8 cellular contexts compared by ENCODE assay signal in the genomic region with DNA sequence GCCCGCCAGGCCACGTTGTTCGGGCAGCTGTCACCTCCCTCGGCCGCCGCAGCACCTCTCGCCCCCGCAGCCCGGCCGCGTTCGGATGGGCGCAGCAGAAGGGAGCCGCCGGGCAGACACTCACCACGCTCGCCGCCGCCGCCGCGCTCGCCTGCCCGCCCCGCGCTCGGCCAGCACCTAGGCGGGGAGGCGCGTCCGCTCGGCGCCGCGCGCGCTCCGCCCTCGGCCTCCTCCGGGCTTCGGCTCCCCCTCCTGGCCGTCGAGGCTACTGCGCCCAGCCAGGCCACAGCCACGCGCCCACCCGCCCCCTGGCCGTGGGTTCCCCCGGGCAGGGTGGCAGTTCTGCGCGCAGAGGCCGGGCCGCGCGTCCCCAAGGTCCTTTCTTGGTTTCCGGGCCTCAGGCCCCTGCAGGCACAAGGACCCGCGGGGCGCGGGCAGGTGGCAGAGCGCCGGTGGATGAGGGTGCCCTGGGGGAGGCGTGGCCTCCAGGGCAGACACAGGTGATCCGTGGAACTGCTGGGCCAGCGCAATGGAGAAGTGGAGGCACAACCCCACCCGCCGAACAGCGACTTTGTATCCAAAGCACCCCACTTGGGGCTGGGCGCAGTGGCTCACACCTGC. TPM values are rescaled to one million over a fixed set of nuclear protein-coding genes. Genes with fewer than 3 reads are reported as not detected.
DNase-seq lines count a peak whose midpoint lies in the region; ATAC-seq and TF ChIP-seq lines count a peak whose summit lies in the region.

A gene (minus strand): TSS at position 189 of the 621 bp plus-strand sequence. CDS start 3,275 bp downstream, outside the sequence.

- peak within 1 kb of the TSS; percentile 94 for H3K27ac Mint-ChIP-seq in CD8-positive, alpha-beta T cell
- peak within 1 kb of the TSS; percentile 94 for H3K27ac Mint-ChIP-seq in activated T-cell treated with anti-CD3 and anti-CD28 coated beads, Interleukin-2, amount 50 U/mL, for 24 hours
- H3K27ac Mint-ChIP-seq in stimulated activated effector memory CD8-positive, alpha-beta T cell treated with anti-CD3 and anti-CD28 coated beads, Interleukin-12 subunit alpha, Interleukin-12 subunit beta, amount 100 ng/mL, for 72 hours, result peak within 1 kb of the TSS; percentile 80

- peak; percentile 67 to 90 (median 81) for DNase-seq in CD8-positive, alpha-beta T cell
- DNase-seq in HK-2 (ENCODE audit: unreplicated experiment), result peak; percentile 67
- DNase-seq in OCI-M1 (lab: John Stamatoyannopoulos, UW), result peak; percentile 84
- DNase-seq in activated T-cell treated with anti-CD3 and anti-CD28 coated beads, Interleukin-2, amount 50 U/mL, for 24 hours, result peak; percentile 94
- peak; percentile 94 to 96 for DNase-seq in stimulated activated effector memory CD8-positive, alpha-beta T cell treated with anti-CD3 and anti-CD28 coated beads, Interleukin-12 subunit alpha, Interleukin-12 subunit beta, amount 100 ng/mL, for 72 hours (ENCODE audit: low spot score in 2 of 2)

- CTCF ChIA-PET in CD8-positive, alpha-beta T cell (lab: Charles Lee), result interaction anchor here (0.6 to 1.3 kb wide), 2 partner anchors 21 to 142 kb away, joined by 3 to 4 read pairs; a partner anchor contains a TSS

- POLR2A ChIA-PET in CD8-positive, alpha-beta T cell (lab: Charles Lee), result interaction anchor here (1.0 to 1.7 kb wide), 4 partner anchors 21 to 72 kb away, joined by 3 to 6 read pairs (median 4); a partner anchor contains a TSS

- no peaks in the 10 kb centered on the region for H3K9me3 ChIP-seq in CD8-positive, alpha-beta T cell (ENCODE audit: low read length)
- H3K9me3 ChIP-seq in muscle layer of duodenum (ENCODE audit: control insufficient read depth in 1 of 2, low read length in 2 of 2), result no peaks in the 10 kb centered on the region

- peak within 1 kb of the TSS; percentile 78 for H3K27ac ChIP-seq in CD8-positive, alpha-beta T cell (ENCODE audit: low read depth, low read length)
- H3K27ac ChIP-seq in muscle layer of duodenum (ENCODE audit: low read length), result peak within 1 kb of the TSS; percentile 85

- H3K36me3 Mint-ChIP-seq in CD8-positive, alpha-beta T cell, result peaks cover 10% of the 10 kb centered on the region
- peaks cover 58% of the 10 kb centered on the region for H3K36me3 Mint-ChIP-seq in activated T-cell treated with anti-CD3 and anti-CD28 coated beads, Interleukin-2, amount 50 U/mL, for 24 hours (ENCODE audit: low read depth)
- H3K36me3 Mint-ChIP-seq in stimulated activated effector memory CD8-positive, alpha-beta T cell treated with anti-CD3 and anti-CD28 coated beads, Interleukin-12 subunit alpha, Interleukin-12 subunit beta, amount 100 ng/mL, for 72 hours, result peaks cover 23% of the 10 kb centered on the region

- H3K9me3 Mint-ChIP-seq in CD8-positive, alpha-beta T cell, result no peaks in the 10 kb centered on the region
- H3K9me3 Mint-ChIP-seq in activated T-cell treated with anti-CD3 and anti-CD28 coated beads, Interleukin-2, amount 50 U/mL, for 24 hours, result no peaks in the 10 kb centered on the region
- H3K9me3 Mint-ChIP-seq in stimulated activated effector memory CD8-positive, alpha-beta T cell treated with anti-CD3 and anti-CD28 coated beads, Interleukin-12 subunit alpha, Interleukin-12 subunit beta, amount 100 ng/mL, for 72 hours, result no peaks in the 10 kb centered on the region

- H3K4me3 Mint-ChIP-seq in CD8-positive, alpha-beta T cell, result peak within 1 kb of the TSS; percentile 91
- H3K4me3 Mint-ChIP-seq in activated T-cell treated with anti-CD3 and anti-CD28 coated beads, Interleukin-2, amount 50 U/mL, for 24 hours, result peak within 1 kb of the TSS; percentile 93
- peak within 1 kb of the TSS; percentile 86 for H3K4me3 Mint-ChIP-seq in stimulated activated effector memory CD8-positive, alpha-beta T cell treated with anti-CD3 and anti-CD28 coated beads, Interleukin-12 subunit alpha, Interleukin-12 subunit beta, amount 100 ng/mL, for 72 hours

- H3K27me3 Mint-ChIP-seq in CD8-positive, alpha-beta T cell (ENCODE audit: low read depth), result no peaks in the 10 kb centered on the region
- no peaks in the 10 kb centered on the region for H3K27me3 Mint-ChIP-seq in activated T-cell treated with anti-CD3 and anti-CD28 coated beads, Interleukin-2, amount 50 U/mL, for 24 hours

- peak; percentile 81 for TF ChIP-seq CTCF in CD8-positive, alpha-beta T cell (IDR thresholded peaks at IDR 0.05)

- intact Hi-C loops in CD8-positive, alpha-beta T cell (cut with DNase I, micrococcal nuclease), result loop anchor here (1.0 to 5.0 kb wide), 8 partner anchors 11 to 241 kb away; a partner anchor contains a TSS

- H3K4me3 ChIP-seq in CD8-positive, alpha-beta T cell (ENCODE audit: low read depth, low read length), result peak within 1 kb of the TSS; percentile 99
- H3K4me3 ChIP-seq in muscle layer of duodenum (ENCODE audit: low read depth in 1 of 2, low read length in 2 of 2), result peak within 1 kb of the TSS; percentile 80 to 88

- H3K27me3 ChIP-seq in CD8-positive, alpha-beta T cell (ENCODE audit: insufficient read depth, low read length), result no peaks in the 10 kb centered on the region
- no peaks in the 10 kb centered on the region for H3K27me3 ChIP-seq in muscle layer of duodenum (ENCODE audit: low read depth, low read length)

- peaks cover 17% of the 10 kb centered on the region for H3K36me3 ChIP-seq in CD8-positive, alpha-beta T cell (ENCODE audit: insufficient read depth, low read length)
- H3K36me3 ChIP-seq in muscle layer of duodenum (ENCODE audit: control insufficient read depth in 1 of 2, insufficient read depth in 2 of 2, low read length in 2 of 2), result peaks cover 0 to 28% of the 10 kb centered on the region in 2 donors

- ATAC-seq in CD8-positive, alpha-beta T cell, result peak; percentile 56
- peak; percentile 60 for ATAC-seq in GM19452 (IDR thresholded peaks at IDR 0.05; ENCODE audit: unreplicated experiment)
- peak; percentile 68 for ATAC-seq in esophagus mucosa
- ATAC-seq in stimulated activated effector memory CD8-positive, alpha-beta T cell treated with anti-CD3 and anti-CD28 coated beads, Interleukin-12 subunit alpha, Interleukin-12 subunit beta, amount 100 ng/mL, for 72 hours, result peak; percentile 70

- H3K4me1 Mint-ChIP-seq in CD8-positive, alpha-beta T cell (ENCODE audit: low read depth), result peaks cover 16% of the 10 kb centered on the region
- peaks cover 19% of the 10 kb centered on the region for H3K4me1 Mint-ChIP-seq in activated T-cell treated with anti-CD3 and anti-CD28 coated beads, Interleukin-2, amount 50 U/mL, for 24 hours (ENCODE audit: low read depth)
- peaks cover 18% of the 10 kb centered on the region for H3K4me1 Mint-ChIP-seq in stimulated activated effector memory CD8-positive, alpha-beta T cell treated with anti-CD3 and anti-CD28 coated beads, Interleukin-12 subunit alpha, Interleukin-12 subunit beta, amount 100 ng/mL, for 72 hours

- H3K4me1 ChIP-seq in CD8-positive, alpha-beta T cell (ENCODE audit: insufficient read depth, low read length), result peaks cover 25% of the 10 kb centered on the region
- peaks cover 7 to 29% of the 10 kb centered on the region in 2 donors for H3K4me1 ChIP-seq in muscle layer of duodenum (ENCODE audit: control insufficient read depth in 1 of 2, insufficient read depth in 2 of 2, low read length in 2 of 2)

RNA-seq across cellular contexts. Expression of the gene that starts here (rescaled TPM):
- 10 to 100 TPM; 11.6 to 15.7 TPM for total RNA-seq in CD8-positive, alpha-beta T cell
- 11.0 TPM for total RNA-seq in esophagus mucosa

Comparison
In these comparisons a context has a peak if more than half of its experiments do, and no peak if none do; other contexts are left out.
1. Peak in every context shown above with its lines: DNase-seq, ATAC-seq, H3K4me3 ChIP-seq and H3K27ac ChIP-seq.